ENCODE assay signal across 8 cellular contexts in genomic region chr15:40906947-40907802, GRCh38. TPM values are rescaled to one million over a fixed set of nuclear protein-coding genes. Genes with fewer than 3 reads are reported as not detected.
DNase-seq lines count a peak whose midpoint lies in the region; ATAC-seq and TF ChIP-seq lines count a peak whose summit lies in the region.

No MANE protein-coding gene starts in this region.

- H3K9ac ChIP-seq in endocrine pancreas (ENCODE audit: control insufficient read depth, insufficient read depth, low read length): peak overlapping the region; percentile 65

- H3K9me3 ChIP-seq in endocrine pancreas (ENCODE audit: control insufficient read depth, low read length): no peaks in the 10 kb centered on the region
- H3K9me3 ChIP-seq in muscle layer of duodenum (ENCODE audit: control insufficient read depth in 1 of 2, low read length in 2 of 2): no peaks in the 10 kb centered on the region
- H3K9me3 ChIP-seq in aorta (ENCODE audit: control insufficient read depth, low read length): no peaks in the 10 kb centered on the region

- H3K4me1 ChIP-seq in endocrine pancreas (ENCODE audit: control insufficient read depth, insufficient read depth, low read length): no peaks in the 10 kb centered on the region
- H3K4me1 ChIP-seq in muscle layer of duodenum (ENCODE audit: control insufficient read depth in 1 of 2, insufficient read depth in 2 of 2, low read length in 2 of 2): peaks cover 4 to 18% of the 10 kb centered on the region in 2 donors
- no peaks in the 10 kb centered on the region for H3K4me1 ChIP-seq in aorta (ENCODE audit: control insufficient read depth in 1 of 2, insufficient read depth in 2 of 2, low read length in 2 of 2)

- H3K36me3 ChIP-seq in endocrine pancreas (ENCODE audit: control insufficient read depth, insufficient read depth, low read length): peaks cover 2% of the 10 kb centered on the region
- H3K36me3 ChIP-seq in muscle layer of duodenum (ENCODE audit: control insufficient read depth in 1 of 2, insufficient read depth in 2 of 2, low read length in 2 of 2): peaks cover 9 to 19% of the 10 kb centered on the region in 2 donors
- H3K36me3 ChIP-seq in aorta (ENCODE audit: control insufficient read depth in 1 of 2, insufficient read depth in 2 of 2, low read length in 1 of 2): peaks cover 0 to 3% of the 10 kb centered on the region in 2 donors

- H3K36me3 Mint-ChIP-seq in activated CD4-positive, alpha-beta T cell treated with anti-CD3 and anti-CD28 coated beads, Interleukin-2, amount 10 ng/mL, durations not matched to agents 7 days and 5 days (ENCODE audit: low read depth): peaks cover 13% of the 10 kb centered on the region
- peaks cover 8% of the 10 kb centered on the region for H3K36me3 Mint-ChIP-seq in nephron progenitor cell (ENCODE audit: low read depth)

- intact Hi-C loops in aorta (cut with DNase I): loop anchor here (2.0 to 5.0 kb wide), 6 partner anchors 34 to 210 kb away; partner anchors contain the start of gene INO80 (in 1 of the 2)

- H3K27me3 ChIP-seq in endocrine pancreas (ENCODE audit: control insufficient read depth, insufficient read depth, low read length) (no peaks in the 10 kb centered on the region), muscle layer of duodenum (ENCODE audit: low read depth, low read length) (no peaks in the 10 kb centered on the region), aorta (ENCODE audit: control insufficient read depth in 1 of 2, insufficient read depth in 2 of 2, low read length in 1 of 2) (no peaks in the 10 kb centered on the region)

- POLR2A ChIA-PET in activated CD4-positive, alpha-beta T cell treated with anti-CD3 and anti-CD28 coated beads, Interleukin-2, amount 10 ng/mL, durations not matched to agents 7 days and 5 days (lab: Charles Lee): interaction anchor here (1.1 kb wide), 1 partner anchor 13 kb away, joined by 4 read pairs; the partner anchor contains the start of gene VPS18

- peak; percentile 3 for ATAC-seq in aorta (ENCODE audit: low FRiP score)

- peaks cover 51% of the 10 kb centered on the region for H3K4me1 Mint-ChIP-seq in activated CD4-positive, alpha-beta T cell treated with anti-CD3 and anti-CD28 coated beads, Interleukin-2, amount 10 ng/mL, durations not matched to agents 7 days and 5 days
- H3K4me1 Mint-ChIP-seq in nephron progenitor cell: peaks cover 59% of the 10 kb centered on the region

- peak overlapping the region; percentile 86 for H3K27ac Mint-ChIP-seq in activated CD4-positive, alpha-beta T cell treated with anti-CD3 and anti-CD28 coated beads, Interleukin-2, amount 10 ng/mL, durations not matched to agents 7 days and 5 days
- H3K27ac Mint-ChIP-seq in nephron progenitor cell: no peak overlapping the region

- H3K4me3 ChIP-seq in endocrine pancreas (ENCODE audit: control insufficient read depth, insufficient read depth, low read length): no peak overlapping the region
- H3K4me3 ChIP-seq in muscle layer of duodenum (ENCODE audit: low read depth in 1 of 2, low read length in 2 of 2): peak overlapping the region; percentile 52 to 70
- no peak overlapping the region for H3K4me3 ChIP-seq in aorta (ENCODE audit: low read length in 2 of 2)

- H3K9me3 Mint-ChIP-seq in activated CD4-positive, alpha-beta T cell treated with anti-CD3 and anti-CD28 coated beads, Interleukin-2, amount 10 ng/mL, durations not matched to agents 7 days and 5 days: no peaks in the 10 kb centered on the region
- H3K9me3 Mint-ChIP-seq in nephron progenitor cell: no peaks in the 10 kb centered on the region

- CTCF ChIA-PET in activated CD4-positive, alpha-beta T cell treated with anti-CD3 and anti-CD28 coated beads, Interleukin-2, amount 10 ng/mL, durations not matched to agents 7 days and 5 days (lab: Charles Lee): interaction anchor here (0.5 to 5.7 kb wide), 13 partner anchors 11 to 288 kb away, joined by 3 to 38 read pairs (median 6); partner anchors contain the start of genes CHAC1, DLL4 and VPS18

- 6 to 8% methylated on average over 23 of the region's 23 CpGs for WGBS in aorta, 2 donors

- H3K4me3 Mint-ChIP-seq in activated CD4-positive, alpha-beta T cell treated with anti-CD3 and anti-CD28 coated beads, Interleukin-2, amount 10 ng/mL, durations not matched to agents 7 days and 5 days: peak overlapping the region; percentile 64
- H3K4me3 Mint-ChIP-seq in nephron progenitor cell: no peak overlapping the region

- H3K27ac ChIP-seq in muscle layer of duodenum (ENCODE audit: low read length) (peak overlapping the region; percentile 77), aorta (ENCODE audit: low read depth in 1 of 2, low read length in 2 of 2) (peak overlapping the region; percentile 58 to 86)

- no peak for TF ChIP-seq CTCF in nephron progenitor cell (IDR thresholded peaks at IDR 0.05)

- H3K27me3 Mint-ChIP-seq in activated CD4-positive, alpha-beta T cell treated with anti-CD3 and anti-CD28 coated beads, Interleukin-2, amount 10 ng/mL, durations not matched to agents 7 days and 5 days: no peaks in the 10 kb centered on the region
- H3K27me3 Mint-ChIP-seq in nephron progenitor cell (ENCODE audit: low read depth, poor library complexity): peaks cover 7% of the 10 kb centered on the region

- peak; percentile 27 for DNase-seq in GF-D8 (lab: John Stamatoyannopoulos, UW)
- peak; percentile 45 for DNase-seq in NAMALWA (ENCODE audit: low spot score)
- DNase-seq in activated CD4-positive, alpha-beta T cell treated with anti-CD3 and anti-CD28 coated beads, Interleukin-2, amount 10 ng/mL, durations not matched to agents 7 days and 5 days: peak; percentile 62
- DNase-seq in aorta: no peak
- DNase-seq in nephron progenitor cell: no peak
- no peak for DNase-seq in DMS153 treated with DMSO at 0.1 percent for 48 hours (lab: John Stamatoyannopoulos, UW; ENCODE audit: unreplicated experiment)

RNA-seq across cellular contexts. Expression of gene VPS18, which starts 12.9 kb away (rescaled TPM):
- total RNA-seq in activated CD4-positive, alpha-beta T cell treated with anti-CD3 and anti-CD28 coated beads, Interleukin-2, amount 10 ng/mL, durations not matched to agents 7 days and 5 days: 10 to 100 TPM; 16.2 to 16.6 TPM
- 10 to 100 TPM; 18.6 to 22.5 TPM for total RNA-seq in aorta
- 10 to 100 TPM in 1 of 2 donors, 1 to 10 TPM in 1; 5.5 to 10.3 TPM for polyA plus RNA-seq in aorta

RNA-seq across cellular contexts. Expression of gene DLL4, which starts 22.0 kb away (rescaled TPM):
- not detected for total RNA-seq in activated CD4-positive, alpha-beta T cell treated with anti-CD3 and anti-CD28 coated beads, Interleukin-2, amount 10 ng/mL, durations not matched to agents 7 days and 5 days
- 10 to 100 TPM in 1 of 2 donors, 1 to 10 TPM in 1; 9.7 to 28.4 TPM for total RNA-seq in aorta
- under 1 TPM; 0.20 to 0.38 TPM for polyA plus RNA-seq in aorta

RNA-seq across cellular contexts. Expression of gene RHOV, which starts 33.1 kb away (rescaled TPM):
- total RNA-seq in activated CD4-positive, alpha-beta T cell treated with anti-CD3 and anti-CD28 coated beads, Interleukin-2, amount 10 ng/mL, durations not matched to agents 7 days and 5 days: not detected
- under 1 TPM; 0.19 to 0.30 TPM for total RNA-seq in aorta
- polyA plus RNA-seq in aorta: under 1 TPM in 1 of 2 donors, not detected in 1; 0.15 TPM

RNA-seq across cellular contexts. Expression of gene CHAC1, which starts 46.1 kb away (rescaled TPM):
- 1 to 10 TPM; 4.7 to 6.7 TPM for total RNA-seq in activated CD4-positive, alpha-beta T cell treated with anti-CD3 and anti-CD28 coated beads, Interleukin-2, amount 10 ng/mL, durations not matched to agents 7 days and 5 days
- 1 to 10 TPM; 2.1 to 5.3 TPM for total RNA-seq in aorta
- 1 to 10 TPM; 1.2 to 4.5 TPM for polyA plus RNA-seq in aorta

Comparison
In these comparisons a context has a peak if more than half of its experiments do, and no peak if none do; other contexts are left out.
1. DNase-seq: peak in GF-D8 (single experiment), NAMALWA (single experiment) and activated CD4-positive, alpha-beta T cell treated with anti-CD3 and anti-CD28 coated beads, Interleukin-2, amount 10 ng/mL, durations not matched to agents 7 days and 5 days (single experiment); none in aorta (0 of 2), nephron progenitor cell (single experiment) and DMS153 treated with DMSO at 0.1 percent for 48 hours (single experiment).
2. H3K4me3 ChIP-seq: peak in muscle layer of duodenum (2 of 2); none in endocrine pancreas (single experiment) and aorta (0 of 2).
3. RNA of gene DLL4, which starts 22.0 kb away (total RNA-seq): 9.7 to 28.4 TPM in aorta; not detected in activated CD4-positive, alpha-beta T cell treated with anti-CD3 and anti-CD28 coated beads, Interleukin-2, amount 10 ng/mL, durations not matched to agents 7 days and 5 days; every median in the first group is over 10 times any median in the second.